ENCODE assay signal across 8 cellular contexts in genomic region chr17:76868176-76868668, GRCh38. TPM values are rescaled to one million over a fixed set of nuclear protein-coding genes. Genes with fewer than 3 reads are reported as not detected.
A peak's percentile ranks its signal among the peaks of the same experiment; 100 is the strongest.
DNase-seq lines count a peak whose midpoint lies in the region; ATAC-seq and TF ChIP-seq lines count a peak whose summit lies in the region.

TSS of gene MGAT5B (plus strand) at chr17:76868404. CDS start at chr17:76869030, 626 bp downstream.

- H3K4me1 ChIP-seq in fibroblast of lung (ENCODE audit: control insufficient read depth, extremely low read depth, insufficient read depth, low read length) = peaks cover 23% of the 10 kb centered on the region

- peak within 1 kb of the TSS in 1 of 4 experiments; percentile 17 for H3K4me3 ChIP-seq in fibroblast of lung (replicated peaks in 1 of 4; ENCODE audit: control extremely low read depth in 1 of 4, insufficient read depth in 1 of 4, low read depth in 3 of 4, low read length in 4 of 4)

- intact Hi-C loops in activated T-helper 1 cell treated with anti-CD3 and anti-CD28 coated beads, Interleukin-12 subunit alpha, Interleukin-12 subunit beta, Interleukin-2, Interleukin-4 antibody, amounts not matched to agents 30 ng/mL and 10 ng/mL and 1 ng/mL, durations not matched to agents 14 hours and 24 hours and 36 hours (cut with micrococcal nuclease) = loop anchor here (1.0 to 5.0 kb wide), 4 partner anchors 144 to 379 kb away; no protein-coding TSS in a partner anchor

- H3K9ac ChIP-seq in fibroblast of lung (ENCODE audit: insufficient read depth, low read length) = no peak within 1 kb of the TSS

- H3K4me3 Mint-ChIP-seq in activated T-helper 1 cell treated with anti-CD3 and anti-CD28 coated beads, Interleukin-12 subunit alpha, Interleukin-12 subunit beta, Interleukin-2, Interleukin-4 antibody, amounts not matched to agents 30 ng/mL and 10 ng/mL and 1 ng/mL, durations not matched to agents 14 hours and 24 hours and 36 hours = peak within 1 kb of the TSS; percentile 81
- H3K4me3 Mint-ChIP-seq in nephron progenitor cell = peak within 1 kb of the TSS; percentile 84

- peak within 1 kb of the TSS; percentile 67 for H2AFZ ChIP-seq in fibroblast of lung (ENCODE audit: low read length)

- no peak within 1 kb of the TSS for H3K27ac ChIP-seq in fibroblast of lung (ENCODE audit: insufficient read depth, low read length)

- no peaks in the 10 kb centered on the region for H3K36me3 ChIP-seq in fibroblast of lung (ENCODE audit: control insufficient read depth, insufficient read depth, low read length)

- TF ChIP-seq CTCF in fibroblast of lung (conservative IDR thresholded peaks at IDR 0.05 in 1 of 2, IDR thresholded peaks at IDR 0.05 in 1 of 2; ENCODE audit: low read depth in 1 of 2, low read length in 2 of 2) = peak in 1 of 2 donors; percentile 50
- peak; percentile 56 for TF ChIP-seq CTCF in nephron progenitor cell (IDR thresholded peaks at IDR 0.05)

- H3K9me3 ChIP-seq in fibroblast of lung (ENCODE audit: control insufficient read depth, insufficient read depth, low read depth, low read length) = no peaks in the 10 kb centered on the region

- DNase-seq in NCI-H1436 (lab: John Stamatoyannopoulos, UW) (peak; percentile 88), NCI-H1436 treated with DMSO at 0.1 percent for 48 hours (lab: John Stamatoyannopoulos, UW) (no peak), OCI-M1 (lab: John Stamatoyannopoulos, UW) (peak; percentile 70), fibroblast of lung (ENCODE audit: low read depth in 2 of 2) (peak; percentile 78 to 80), nephron progenitor cell (peak; percentile 96)
- peak; percentile 72 for DNase-seq in activated T-helper 1 cell treated with anti-CD3 and anti-CD28 coated beads, Interleukin-12 subunit alpha, Interleukin-12 subunit beta, Interleukin-2, Interleukin-4 antibody, amounts not matched to agents 30 ng/mL and 10 ng/mL and 1 ng/mL, durations not matched to agents 14 hours and 24 hours and 36 hours (ENCODE audit: low spot score)
- DNase-seq in stimulated activated naive CD4-positive, alpha-beta T cell (lab: John Stamatoyannopoulos, UW) = peak; percentile 43 to 78 (median 66)

- H3K36me3 Mint-ChIP-seq in activated T-helper 1 cell treated with anti-CD3 and anti-CD28 coated beads, Interleukin-12 subunit alpha, Interleukin-12 subunit beta, Interleukin-2, Interleukin-4 antibody, amounts not matched to agents 30 ng/mL and 10 ng/mL and 1 ng/mL, durations not matched to agents 14 hours and 24 hours and 36 hours (ENCODE audit: low read depth) = peaks cover 1% of the 10 kb centered on the region
- H3K36me3 Mint-ChIP-seq in nephron progenitor cell (ENCODE audit: low read depth) = no peaks in the 10 kb centered on the region

- peak; percentile 54 for ATAC-seq in HG03565 (IDR thresholded peaks at IDR 0.05; ENCODE audit: unreplicated experiment)

- no peaks in the 10 kb centered on the region for H3K9me3 Mint-ChIP-seq in activated T-helper 1 cell treated with anti-CD3 and anti-CD28 coated beads, Interleukin-12 subunit alpha, Interleukin-12 subunit beta, Interleukin-2, Interleukin-4 antibody, amounts not matched to agents 30 ng/mL and 10 ng/mL and 1 ng/mL, durations not matched to agents 14 hours and 24 hours and 36 hours
- no peaks in the 10 kb centered on the region for H3K9me3 Mint-ChIP-seq in nephron progenitor cell

- no peaks in the 10 kb centered on the region for H3K79me2 ChIP-seq in fibroblast of lung (ENCODE audit: control insufficient read depth, insufficient read depth, low read length)

- peak within 1 kb of the TSS; percentile 72 for H3K27ac Mint-ChIP-seq in activated T-helper 1 cell treated with anti-CD3 and anti-CD28 coated beads, Interleukin-12 subunit alpha, Interleukin-12 subunit beta, Interleukin-2, Interleukin-4 antibody, amounts not matched to agents 30 ng/mL and 10 ng/mL and 1 ng/mL, durations not matched to agents 14 hours and 24 hours and 36 hours
- no peak within 1 kb of the TSS for H3K27ac Mint-ChIP-seq in nephron progenitor cell

- H3K4me1 Mint-ChIP-seq in activated T-helper 1 cell treated with anti-CD3 and anti-CD28 coated beads, Interleukin-12 subunit alpha, Interleukin-12 subunit beta, Interleukin-2, Interleukin-4 antibody, amounts not matched to agents 30 ng/mL and 10 ng/mL and 1 ng/mL, durations not matched to agents 14 hours and 24 hours and 36 hours (ENCODE audit: low read depth) = peaks cover 12% of the 10 kb centered on the region
- peaks cover 44% of the 10 kb centered on the region for H3K4me1 Mint-ChIP-seq in nephron progenitor cell

- H3K27me3 ChIP-seq in fibroblast of lung (ENCODE audit: control insufficient read depth, insufficient read depth, low read length) = peaks cover 19% of the 10 kb centered on the region

- H3K27me3 Mint-ChIP-seq in activated T-helper 1 cell treated with anti-CD3 and anti-CD28 coated beads, Interleukin-12 subunit alpha, Interleukin-12 subunit beta, Interleukin-2, Interleukin-4 antibody, amounts not matched to agents 30 ng/mL and 10 ng/mL and 1 ng/mL, durations not matched to agents 14 hours and 24 hours and 36 hours (ENCODE audit: insufficient read depth) = peaks cover 26% of the 10 kb centered on the region
- peaks cover 49% of the 10 kb centered on the region for H3K27me3 Mint-ChIP-seq in nephron progenitor cell (ENCODE audit: low read depth, poor library complexity)

- H3K4me2 ChIP-seq in fibroblast of lung (ENCODE audit: extremely low read depth, insufficient read depth, low read length) = peak within 1 kb of the TSS; percentile 64

- no peaks in the 10 kb centered on the region for H4K20me1 ChIP-seq in fibroblast of lung (ENCODE audit: control insufficient read depth, extremely low read depth, insufficient read depth, low read length)

RNA-seq across cellular contexts. Expression of gene MGAT5B, which starts in this region (rescaled TPM):
- 0.81 and 1.2 TPM in 2 replicates for total RNA-seq in activated T-helper 1 cell treated with anti-CD3 and anti-CD28 coated beads, Interleukin-12 subunit alpha, Interleukin-12 subunit beta, Interleukin-2, Interleukin-4 antibody, amounts not matched to agents 30 ng/mL and 10 ng/mL and 1 ng/mL, durations not matched to agents 14 hours and 24 hours and 36 hours
- total RNA-seq in fibroblast of lung = 0.17 and 0.26 TPM in 2 replicates
- 0.09 and 0.35 TPM in 2 replicates for polyA plus RNA-seq in fibroblast of lung
- 0.08 and 0.99 TPM in 2 replicates for polyA plus RNA-seq in fibroblast of lung (2012)
- polyA minus RNA-seq in fibroblast of lung (ENCODE audit: low replicate concordance) = 0.16 and 3.2 TPM in 2 replicates
